1 cellular context compared by ENCODE assay signal in the genomic region with DNA sequence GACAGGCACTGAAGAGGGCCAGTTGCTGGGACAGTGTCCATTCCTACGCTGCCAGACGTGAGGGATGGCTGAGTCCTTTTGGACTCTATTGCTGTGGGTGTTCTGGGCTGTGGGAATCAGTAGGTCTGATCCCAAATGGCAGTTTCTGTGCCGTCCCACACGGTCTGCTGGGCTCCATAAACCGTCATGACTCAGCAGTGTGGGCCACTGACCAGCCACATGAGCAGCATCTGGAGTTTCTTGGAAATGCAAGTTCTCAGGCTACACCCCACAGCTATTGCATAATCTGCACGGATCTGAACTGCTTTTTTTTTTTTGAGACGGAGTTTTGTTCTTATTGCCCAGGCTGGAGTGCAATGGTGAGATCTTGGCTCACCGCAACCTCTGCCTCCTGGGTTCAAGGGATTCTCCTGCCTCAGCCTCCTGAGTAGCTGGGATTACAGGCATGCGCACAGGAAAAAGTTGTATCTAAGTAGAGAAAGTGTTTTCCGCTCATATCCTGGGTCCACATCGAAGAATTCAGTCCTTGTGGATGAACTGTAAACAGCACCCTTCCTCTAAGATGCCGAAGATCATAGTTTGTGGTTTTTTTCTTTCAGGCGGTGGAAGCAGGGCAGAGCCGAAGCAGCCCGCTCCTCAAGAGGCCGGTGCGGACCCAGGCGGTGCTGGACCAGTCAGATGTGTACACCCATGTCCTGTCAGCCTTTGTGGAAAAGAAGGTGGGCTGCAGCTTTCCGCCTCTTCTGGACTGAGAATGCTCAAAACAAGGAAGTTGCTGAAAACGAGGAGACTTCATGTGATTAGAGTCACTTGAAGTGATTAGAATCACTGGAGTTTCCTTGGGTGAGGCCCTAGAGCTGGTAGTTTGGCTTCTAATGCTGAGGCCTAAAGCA.
TF ChIP-seq lines count a peak whose summit lies in the region.

No MANE protein-coding gene starts in this region.

TF ChIP-seq in K562, 482 proteins besides CTCF, POLR2A, EP300 and RAD21 (continued from another document and continues in another):
- TF ChIP-seq ZNF316 (IDR thresholded peaks at IDR 0.05) (peak; percentile 99), ZNF780A (CRISPR knock-in tag; IDR thresholded peaks at IDR 0.05) (no peak), ZNF232 (CRISPR knock-in tag; IDR thresholded peaks at IDR 0.05) (no peak), ZZZ3 (IDR thresholded peaks at IDR 0.05) (no peak), MYC (IDR thresholded peaks at IDR 0.05; ENCODE audit: low read depth, low read length) (peak; percentile 91), MYC (CRISPR knock-in tag; IDR thresholded peaks at IDR 0.05; ENCODE audit: borderline replicate concordance, low read depth) (no peak; the same call in 1 of the 2 replicates), PHF20 (IDR thresholded peaks at IDR 0.05; ENCODE audit: partially characterized antibody) (no peak), MTA3 (IDR thresholded peaks at IDR 0.05; ENCODE audit: borderline replicate concordance) (no peak), ZNF583 (CRISPR knock-in tag; IDR thresholded peaks at IDR 0.05) (peak; percentile 44; the same call in 1 of the 2 replicates), FOXP1 (CRISPR knock-in tag; IDR thresholded peaks at IDR 0.05) (no peak; the same call in 1 of the 2 replicates), OTX1 (CRISPR knock-in tag; IDR thresholded peaks at IDR 0.05) (0 out of 2 replicates have a peak, but pooled peaks have one; percentile 55), TBL1XR1 (IDR thresholded peaks at IDR 0.05; ENCODE audit: low read length in 2 of 2) (peak; percentile 77 to 95; a peak in 3 of 4 replicates), TCFL5 (CRISPR knock-in tag; conservative IDR thresholded peaks at IDR 0.05) (no peak), KAT2B (IDR thresholded peaks at IDR 0.05; ENCODE audit: low read depth, low read length) (no peak), POLR2B (IDR thresholded peaks at IDR 0.05; ENCODE audit: low read depth, partially characterized antibody) (peak; percentile 49), HSF4 (CRISPR knock-in tag; IDR thresholded peaks at IDR 0.05; ENCODE audit: borderline replicate concordance) (no peak; the same call in 1 of the 2 replicates), HDAC2 (IDR thresholded peaks at IDR 0.05) (peak; percentile 87), LCOR (CRISPR knock-in tag; IDR thresholded peaks at IDR 0.05) (peak; percentile 29; the same call in 1 of the 2 replicates), TOE1 (IDR thresholded peaks at IDR 0.05; ENCODE audit: borderline replicate concordance) (peak; percentile 63), TOE1 (CRISPR knock-in tag; IDR thresholded peaks at IDR 0.05; ENCODE audit: borderline replicate concordance, low read depth) (no peak), ZNF766 (CRISPR knock-in tag; conservative IDR thresholded peaks at IDR 0.05) (peak; percentile 84), XRCC3 (IDR thresholded peaks at IDR 0.05) (no peak), NBN (IDR thresholded peaks at IDR 0.05; ENCODE audit: low read depth) (peak; percentile 96), GATA2 (CRISPR knock-in tag; IDR thresholded peaks at IDR 0.05) (peak; percentile 58; the same call in 1 of the 2 replicates), ZNF124 (CRISPR knock-in tag; IDR thresholded peaks at IDR 0.05) (no peak), ADNP (tag; IDR thresholded peaks at IDR 0.05) (0 out of 2 replicates have a peak, but pooled peaks have one; percentile 43), RFX5 (IDR thresholded peaks at IDR 0.05; ENCODE audit: low read depth, low read length) (no peak), ESRRA (IDR thresholded peaks at IDR 0.05; ENCODE audit: borderline replicate concordance, low read depth) (no peak), ZNF644 (tag; IDR thresholded peaks at IDR 0.05; ENCODE audit: low read depth) (peak; percentile 43; the same call in 1 of the 2 replicates), ZFP30 (CRISPR knock-in tag; IDR thresholded peaks at IDR 0.05; ENCODE audit: borderline replicate concordance) (no peak), SLC30A9 (CRISPR knock-in tag; IDR thresholded peaks at IDR 0.05) (no peak), ZBED1 (IDR thresholded peaks at IDR 0.05) (no peak), SP2 (IDR thresholded peaks at IDR 0.05; ENCODE audit: extremely low read depth, low read depth, low read length, poor library complexity, severe bottlenecking) (no peak), ZNF431 (CRISPR knock-in tag; IDR thresholded peaks at IDR 0.05) (0 out of 2 replicates have a peak, but pooled peaks have one; percentile 26), ZKSCAN3 (CRISPR knock-in tag; IDR thresholded peaks at IDR 0.05) (no peak), MYBL2 (IDR thresholded peaks at IDR 0.05; ENCODE audit: low read depth) (no peak), MYBL2 (CRISPR knock-in tag; IDR thresholded peaks at IDR 0.05; ENCODE audit: borderline replicate concordance) (no peak), FUS (optimal IDR thresholded peaks at IDR 0.05; ENCODE audit: low read depth, low read length) (no peak), ZNF311 (CRISPR knock-in tag; IDR thresholded peaks at IDR 0.05) (no peak), DACH1 (IDR thresholded peaks at IDR 0.05; ENCODE audit: partially characterized antibody) (peak; percentile 85), THRAP3 (IDR thresholded peaks at IDR 0.05; ENCODE audit: borderline replicate concordance) (no peak), EWSR1 (IDR thresholded peaks at IDR 0.05; ENCODE audit: borderline replicate concordance, low read depth, partially characterized antibody) (no peak), ILF3 (IDR thresholded peaks at IDR 0.05; ENCODE audit: borderline replicate concordance) (no peak), HNRNPL (IDR thresholded peaks at IDR 0.05; ENCODE audit: low read depth, low read length) (no peak), ZNF274 (IDR thresholded peaks at IDR 0.05; ENCODE audit: borderline replicate concordance, low read depth, low read length) (no peak), TAF9B (IDR thresholded peaks at IDR 0.05; ENCODE audit: partially characterized antibody) (peak; percentile 88), MTA1 (IDR thresholded peaks at IDR 0.05; ENCODE audit: borderline replicate concordance) (peak; percentile 83), L3MBTL2 (IDR thresholded peaks at IDR 0.05) (peak; percentile 82), MBD2 (IDR thresholded peaks at IDR 0.05; ENCODE audit: borderline replicate concordance, low read depth) (no peak), CBX2 (IDR thresholded peaks at IDR 0.05; ENCODE audit: insufficient read depth, low read length, poor library complexity, severe bottlenecking) (no peak), XRCC5 (IDR thresholded peaks at IDR 0.05; ENCODE audit: low read depth, low read length) (peak; percentile 70; the same call in 1 of the 2 replicates), U2AF1 (optimal IDR thresholded peaks at IDR 0.05; ENCODE audit: low read depth, low read length) (no peak), NR2F6 (CRISPR knock-in tag; IDR thresholded peaks at IDR 0.05) (no peak), ZNF212 (CRISPR knock-in tag; IDR thresholded peaks at IDR 0.05) (no peak), SMARCE1 (IDR thresholded peaks at IDR 0.05) (peak; percentile 92), SUPT5H (IDR thresholded peaks at IDR 0.05) (peak; percentile 50), ZNF217 (CRISPR knock-in tag; IDR thresholded peaks at IDR 0.05) (no peak)
- TF ChIP-seq, protein P1, sequence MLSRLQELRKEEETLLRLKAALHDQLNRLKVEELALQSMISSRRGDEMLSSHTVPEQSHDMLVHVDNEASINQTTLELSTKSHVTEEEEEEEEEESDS (CRISPR knock-in tag; IDR thresholded peaks at IDR 0.05): no peak
- TF ChIP-seq, protein P2, sequence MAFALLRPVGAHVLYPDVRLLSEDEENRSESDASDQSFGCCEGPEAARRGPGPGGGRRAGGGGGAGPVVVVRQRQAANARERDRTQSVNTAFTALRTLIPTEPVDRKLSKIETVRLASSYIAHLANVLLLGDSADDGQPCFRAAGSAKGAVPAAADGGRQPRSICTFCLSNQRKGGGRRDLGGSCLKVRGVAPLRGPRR (CRISPR knock-in tag; IDR thresholded peaks at IDR 0.05): 0 out of 2 replicates have a peak, but pooled peaks have one; percentile 55
- TF ChIP-seq, protein P3, sequence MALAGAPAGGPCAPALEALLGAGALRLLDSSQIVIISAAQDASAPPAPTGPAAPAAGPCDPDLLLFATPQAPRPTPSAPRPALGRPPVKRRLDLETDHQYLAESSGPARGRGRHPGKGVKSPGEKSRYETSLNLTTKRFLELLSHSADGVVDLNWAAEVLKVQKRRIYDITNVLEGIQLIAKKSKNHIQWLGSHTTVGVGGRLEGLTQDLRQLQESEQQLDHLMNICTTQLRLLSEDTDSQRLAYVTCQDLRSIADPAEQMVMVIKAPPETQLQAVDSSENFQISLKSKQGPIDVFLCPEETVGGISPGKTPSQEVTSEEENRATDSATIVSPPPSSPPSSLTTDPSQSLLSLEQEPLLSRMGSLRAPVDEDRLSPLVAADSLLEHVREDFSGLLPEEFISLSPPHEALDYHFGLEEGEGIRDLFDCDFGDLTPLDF (CRISPR knock-in tag; IDR thresholded peaks at IDR 0.05): no peak
- TF ChIP-seq, protein P4, sequence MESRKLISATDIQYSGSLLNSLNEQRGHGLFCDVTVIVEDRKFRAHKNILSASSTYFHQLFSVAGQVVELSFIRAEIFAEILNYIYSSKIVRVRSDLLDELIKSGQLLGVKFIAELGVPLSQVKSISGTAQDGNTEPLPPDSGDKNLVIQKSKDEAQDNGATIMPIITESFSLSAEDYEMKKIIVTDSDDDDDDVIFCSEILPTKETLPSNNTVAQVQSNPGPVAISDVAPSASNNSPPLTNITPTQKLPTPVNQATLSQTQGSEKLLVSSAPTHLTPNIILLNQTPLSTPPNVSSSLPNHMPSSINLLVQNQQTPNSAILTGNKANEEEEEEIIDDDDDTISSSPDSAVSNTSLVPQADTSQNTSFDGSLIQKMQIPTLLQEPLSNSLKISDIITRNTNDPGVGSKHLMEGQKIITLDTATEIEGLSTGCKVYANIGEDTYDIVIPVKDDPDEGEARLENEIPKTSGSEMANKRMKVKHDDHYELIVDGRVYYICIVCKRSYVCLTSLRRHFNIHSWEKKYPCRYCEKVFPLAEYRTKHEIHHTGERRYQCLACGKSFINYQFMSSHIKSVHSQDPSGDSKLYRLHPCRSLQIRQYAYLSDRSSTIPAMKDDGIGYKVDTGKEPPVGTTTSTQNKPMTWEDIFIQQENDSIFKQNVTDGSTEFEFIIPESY (CRISPR knock-in tag; IDR thresholded peaks at IDR 0.05): no peak
- TF ChIP-seq, protein P5, sequence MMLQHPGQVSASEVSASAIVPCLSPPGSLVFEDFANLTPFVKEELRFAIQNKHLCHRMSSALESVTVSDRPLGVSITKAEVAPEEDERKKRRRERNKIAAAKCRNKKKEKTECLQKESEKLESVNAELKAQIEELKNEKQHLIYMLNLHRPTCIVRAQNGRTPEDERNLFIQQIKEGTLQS (IDR thresholded peaks at IDR 0.05): peak; percentile 96
- TF ChIP-seq, protein P5 (CRISPR knock-in tag; conservative IDR thresholded peaks at IDR 0.05): no peak; the same call in 1 of the 2 replicates
- TF ChIP-seq, protein P6, sequence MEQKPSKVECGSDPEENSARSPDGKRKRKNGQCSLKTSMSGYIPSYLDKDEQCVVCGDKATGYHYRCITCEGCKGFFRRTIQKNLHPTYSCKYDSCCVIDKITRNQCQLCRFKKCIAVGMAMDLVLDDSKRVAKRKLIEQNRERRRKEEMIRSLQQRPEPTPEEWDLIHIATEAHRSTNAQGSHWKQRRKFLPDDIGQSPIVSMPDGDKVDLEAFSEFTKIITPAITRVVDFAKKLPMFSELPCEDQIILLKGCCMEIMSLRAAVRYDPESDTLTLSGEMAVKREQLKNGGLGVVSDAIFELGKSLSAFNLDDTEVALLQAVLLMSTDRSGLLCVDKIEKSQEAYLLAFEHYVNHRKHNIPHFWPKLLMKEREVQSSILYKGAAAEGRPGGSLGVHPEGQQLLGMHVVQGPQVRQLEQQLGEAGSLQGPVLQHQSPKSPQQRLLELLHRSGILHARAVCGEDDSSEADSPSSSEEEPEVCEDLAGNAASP (IDR thresholded peaks at IDR 0.05): no peak
- TF ChIP-seq, protein P7, sequence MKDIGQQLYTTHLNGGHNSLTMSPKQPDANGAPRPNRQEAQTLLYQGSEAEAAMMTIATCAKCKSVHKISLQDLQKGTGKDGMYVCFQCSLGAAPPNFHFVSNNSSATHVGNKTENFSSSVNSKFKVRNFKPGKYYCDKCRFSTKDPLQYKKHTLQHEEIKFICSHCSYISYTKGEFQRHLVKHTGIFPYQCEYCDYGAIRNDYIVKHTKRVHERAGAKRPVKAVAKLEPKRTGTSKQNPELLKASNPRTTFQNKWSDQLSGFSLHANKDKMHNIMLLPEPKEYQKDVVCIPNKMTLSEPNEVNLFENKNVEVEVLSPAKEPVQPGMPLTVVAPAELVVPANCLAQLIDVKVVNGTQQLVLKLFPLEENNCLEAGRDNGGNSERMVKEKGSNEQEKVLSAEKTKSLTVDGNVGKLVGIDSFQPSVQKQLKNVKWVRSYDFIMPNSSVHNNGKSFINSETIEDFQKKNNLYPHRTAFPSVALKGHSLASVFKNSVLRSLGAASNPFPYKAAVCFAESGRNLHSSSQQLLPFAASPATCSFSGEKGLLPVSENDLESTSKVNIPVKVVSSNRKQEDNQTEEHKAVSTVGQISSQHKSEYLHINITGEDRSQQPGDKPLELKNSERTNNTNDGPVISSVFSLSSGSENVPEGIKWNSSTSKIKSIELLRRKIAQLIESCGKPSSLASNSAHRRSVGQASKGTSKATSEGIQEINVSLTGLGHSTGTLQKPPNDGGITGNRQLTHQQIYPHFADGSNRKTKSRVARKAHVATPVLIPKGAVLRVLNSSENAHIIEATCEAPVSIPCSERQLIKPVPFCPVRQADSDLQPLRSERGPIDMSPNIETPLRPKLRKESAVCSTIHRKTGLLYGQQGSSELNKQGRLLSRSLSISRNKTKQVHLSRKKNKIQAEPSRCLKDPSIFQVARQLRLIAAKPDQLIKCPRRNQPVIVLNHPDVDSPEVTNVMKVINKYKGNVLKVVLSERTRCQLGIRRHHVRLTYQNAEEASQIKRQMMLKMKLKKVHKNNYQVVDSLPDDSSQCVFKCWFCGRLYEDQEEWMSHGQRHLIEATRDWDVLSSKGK (CRISPR knock-in tag; IDR thresholded peaks at IDR 0.05): no peak
- TF ChIP-seq, protein P8, sequence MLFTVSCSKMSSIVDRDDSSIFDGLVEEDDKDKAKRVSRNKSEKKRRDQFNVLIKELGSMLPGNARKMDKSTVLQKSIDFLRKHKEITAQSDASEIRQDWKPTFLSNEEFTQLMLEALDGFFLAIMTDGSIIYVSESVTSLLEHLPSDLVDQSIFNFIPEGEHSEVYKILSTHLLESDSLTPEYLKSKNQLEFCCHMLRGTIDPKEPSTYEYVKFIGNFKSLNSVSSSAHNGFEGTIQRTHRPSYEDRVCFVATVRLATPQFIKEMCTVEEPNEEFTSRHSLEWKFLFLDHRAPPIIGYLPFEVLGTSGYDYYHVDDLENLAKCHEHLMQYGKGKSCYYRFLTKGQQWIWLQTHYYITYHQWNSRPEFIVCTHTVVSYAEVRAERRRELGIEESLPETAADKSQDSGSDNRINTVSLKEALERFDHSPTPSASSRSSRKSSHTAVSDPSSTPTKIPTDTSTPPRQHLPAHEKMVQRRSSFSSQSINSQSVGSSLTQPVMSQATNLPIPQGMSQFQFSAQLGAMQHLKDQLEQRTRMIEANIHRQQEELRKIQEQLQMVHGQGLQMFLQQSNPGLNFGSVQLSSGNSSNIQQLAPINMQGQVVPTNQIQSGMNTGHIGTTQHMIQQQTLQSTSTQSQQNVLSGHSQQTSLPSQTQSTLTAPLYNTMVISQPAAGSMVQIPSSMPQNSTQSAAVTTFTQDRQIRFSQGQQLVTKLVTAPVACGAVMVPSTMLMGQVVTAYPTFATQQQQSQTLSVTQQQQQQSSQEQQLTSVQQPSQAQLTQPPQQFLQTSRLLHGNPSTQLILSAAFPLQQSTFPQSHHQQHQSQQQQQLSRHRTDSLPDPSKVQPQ (CRISPR knock-in tag; IDR thresholded peaks at IDR 0.05; ENCODE audit: borderline replicate concordance): no peak
